In the genomic region with DNA sequence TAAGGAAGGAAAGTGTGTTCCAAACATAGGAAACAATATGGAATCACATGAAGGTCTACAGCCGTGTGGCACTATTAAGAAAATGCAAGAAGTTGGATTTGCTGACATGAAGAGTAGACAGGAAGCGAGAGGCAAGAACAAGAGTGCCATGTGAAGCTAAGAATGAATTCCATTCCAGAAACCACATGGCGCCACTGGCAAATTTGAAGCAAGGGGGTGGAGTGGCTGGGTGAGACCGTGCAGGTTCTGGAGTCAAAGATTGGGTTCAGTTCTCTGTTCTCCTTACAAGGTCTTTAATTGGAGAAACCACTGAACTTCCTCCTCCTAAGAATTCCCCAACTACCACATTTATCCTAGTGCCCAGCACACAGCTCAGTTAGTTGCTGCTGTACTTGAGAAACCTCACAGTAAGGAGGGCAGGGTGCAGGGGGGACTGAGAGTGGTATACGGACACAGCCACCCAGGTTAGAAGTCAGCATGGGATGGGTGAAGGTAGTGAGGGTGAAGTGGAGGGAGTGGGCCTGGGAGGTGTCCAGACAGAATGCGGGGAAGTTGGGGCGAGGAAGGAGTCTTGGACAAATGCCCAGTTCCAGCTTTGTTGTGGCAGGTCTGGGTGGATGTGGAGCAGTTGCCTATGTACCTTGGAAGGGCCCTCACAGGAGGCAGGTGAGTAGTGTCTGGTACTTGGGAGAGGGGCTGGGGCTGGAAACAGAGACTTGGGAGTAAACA, we compare ENCODE assay signal across 15 cellular contexts.
"Had no signal": no experiment of that assay in that cellular context is flagged by ENCODE, and none has a peak within 500 bp of the region (broad histone marks: within the 10 kb centered on the region; RNA-seq: fewer than 3 reads in every experiment).

No MANE protein-coding gene starts in this region.

- H3K36me3 ChIP-seq: right atrium auricular region, tibial artery had no signal

- H3K27ac ChIP-seq: right atrium auricular region, tibial artery, vagina, VCaP had no signal

- H3K27ac Mint-ChIP-seq: activated CD4-positive, alpha-beta T cell treated with anti-CD3 and anti-CD28 coated beads for 36 hours; activated CD8-positive, alpha-beta T cell treated with anti-CD3 and anti-CD28 coated beads for 36 hours; activated naive CD4-positive, alpha-beta T cell treated with anti-CD3 and anti-CD28 coated beads, Interleukin-2, amount 10 ng/mL, durations not matched to agents 7 days and 5 days; effector memory CD8-positive, alpha-beta T cell; natural killer cell; stimulated activated memory B cell treated with anti-CD40 and anti-IgM and Interleukin-4, amounts not matched to agents 10 μg/mL and 1 μg/mL and 100 μg/mL, for 72 hours had no signal

- ATAC-seq: activated CD4-positive, alpha-beta T cell treated with anti-CD3 and anti-CD28 coated beads for 36 hours; activated CD8-positive, alpha-beta T cell treated with anti-CD3 and anti-CD28 coated beads for 36 hours; effector memory CD8-positive, alpha-beta T cell; natural killer cell; stimulated activated memory B cell treated with anti-CD40 and anti-IgM and Interleukin-4, amounts not matched to agents 10 μg/mL and 1 μg/mL and 100 μg/mL, for 72 hours had no signal

- H3K9me3 ChIP-seq: right atrium auricular region, tibial artery, vagina had no signal

- H3K9me3 Mint-ChIP-seq: activated CD8-positive, alpha-beta T cell treated with anti-CD3 and anti-CD28 coated beads for 36 hours; activated naive CD4-positive, alpha-beta T cell treated with anti-CD3 and anti-CD28 coated beads, Interleukin-2, amount 10 ng/mL, durations not matched to agents 7 days and 5 days; central memory CD8-positive, alpha-beta T cell; effector memory CD8-positive, alpha-beta T cell; natural killer cell; stimulated activated memory B cell treated with anti-CD40 and anti-IgM and Interleukin-4, amounts not matched to agents 10 μg/mL and 1 μg/mL and 100 μg/mL, for 72 hours had no signal

- H3K4me3 Mint-ChIP-seq: activated CD4-positive, alpha-beta T cell treated with anti-CD3 and anti-CD28 coated beads for 36 hours; activated CD8-positive, alpha-beta T cell treated with anti-CD3 and anti-CD28 coated beads for 36 hours; activated naive CD4-positive, alpha-beta T cell treated with anti-CD3 and anti-CD28 coated beads, Interleukin-2, amount 10 ng/mL, durations not matched to agents 7 days and 5 days; central memory CD8-positive, alpha-beta T cell; effector memory CD8-positive, alpha-beta T cell; natural killer cell; stimulated activated memory B cell treated with anti-CD40 and anti-IgM and Interleukin-4, amounts not matched to agents 10 μg/mL and 1 μg/mL and 100 μg/mL, for 72 hours had no signal

- H3K4me1 ChIP-seq: right atrium auricular region, vagina had no signal

- H3K4me1 Mint-ChIP-seq: activated naive CD4-positive, alpha-beta T cell treated with anti-CD3 and anti-CD28 coated beads, Interleukin-2, amount 10 ng/mL, durations not matched to agents 7 days and 5 days; natural killer cell had no signal

- DNase-seq: activated CD4-positive, alpha-beta T cell treated with anti-CD3 and anti-CD28 coated beads for 36 hours; activated CD8-positive, alpha-beta memory T cell treated with anti-CD3 and anti-CD28 coated beads, Interleukin-2, amount 50 U/mL, for 4 hours; activated CD8-positive, alpha-beta T cell treated with anti-CD3 and anti-CD28 coated beads for 36 hours; activated naive CD4-positive, alpha-beta T cell treated with anti-CD3 and anti-CD28 coated beads, Interleukin-2, amount 10 ng/mL, durations not matched to agents 7 days and 5 days; cortex of kidney; effector memory CD8-positive, alpha-beta T cell; erythroblast; natural killer cell; tibial artery had no signal

- H3K4me3 ChIP-seq: right atrium auricular region, smooth muscle cell, tibial artery, vagina had no signal

- H3K27me3 Mint-ChIP-seq: activated CD4-positive, alpha-beta T cell treated with anti-CD3 and anti-CD28 coated beads for 36 hours; activated CD8-positive, alpha-beta T cell treated with anti-CD3 and anti-CD28 coated beads for 36 hours; activated naive CD4-positive, alpha-beta T cell treated with anti-CD3 and anti-CD28 coated beads, Interleukin-2, amount 10 ng/mL, durations not matched to agents 7 days and 5 days; central memory CD8-positive, alpha-beta T cell; effector memory CD8-positive, alpha-beta T cell; stimulated activated memory B cell treated with anti-CD40 and anti-IgM and Interleukin-4, amounts not matched to agents 10 μg/mL and 1 μg/mL and 100 μg/mL, for 72 hours had no signal

- H3K27me3 ChIP-seq: right atrium auricular region, tibial artery, vagina had no signal

- H3K36me3 Mint-ChIP-seq: natural killer cell had no signal
